In genomic region chr4:141675384-141675783, GRCh38 we compare ENCODE assay signal across 18 cellular contexts. TPM values are rescaled to one million over a fixed set of nuclear protein-coding genes. Genes with fewer than 3 reads are reported as not detected.
DNase-seq lines count a peak whose midpoint lies in the region; ATAC-seq, FAIRE-seq and TF ChIP-seq lines count a peak whose summit lies in the region.
"Had no signal": no experiment of that assay in that cellular context is flagged by ENCODE, and none has a peak within 500 bp of the region (broad histone marks: within the 10 kb centered on the region; RNA-seq: fewer than 3 reads in every experiment).

No MANE protein-coding gene starts in this region.

- no peaks in the 10 kb centered on the region for H3K9me3 ChIP-seq in H9 (ENCODE audit: control insufficient read depth, low read depth, low read length)
- H3K9me3 ChIP-seq in SJCRH30 (replicated peaks): no peaks in the 10 kb centered on the region
- H3K9me3 ChIP-seq: BLaER1, HAP-1 had no signal

- no peak overlapping the region for H3K27ac ChIP-seq in H9 (ENCODE audit: insufficient read length, low read depth, low read length)
- no peak overlapping the region for H3K27ac ChIP-seq in SJCRH30
- H3K27ac ChIP-seq: BLaER1 had no signal

- no CpG with 5 or more reads among the region's 2 CpGs for WGBS in H9 (ENCODE audit: extremely low coverage, insufficient read length, low lambda C conversion rate)

- TF ChIP-seq CTCF in H9 (conservative IDR thresholded peaks at IDR 0.05) (0 out of 3 replicates have a peak, but pooled peaks have one; percentile 8), osteocyte (IDR thresholded peaks at IDR 0.05) (no peak)

- H3K4me3 ChIP-seq in SJCRH30: no peak overlapping the region
- H3K4me3 ChIP-seq: BLaER1, HAP-1 had no signal

- H3K14ac ChIP-seq in H9 (ENCODE audit: insufficient read depth, low read length): no peak overlapping the region

- no peak overlapping the region for H3K18ac ChIP-seq in H9 (ENCODE audit: insufficient read length, low read depth, low read length)

- peaks cover 6% of the 10 kb centered on the region; the same call in 1 of the 2 replicates for H3K36me3 ChIP-seq in SJCRH30
- H3K36me3 ChIP-seq: BLaER1, HAP-1 had no signal

- no peak overlapping the region for H4K5ac ChIP-seq in H9 (ENCODE audit: insufficient read length, low read depth, low read length)

- no peak overlapping the region for H2BK15ac ChIP-seq in H9 (ENCODE audit: low read depth, low read length)

- DNase-seq in H9: no peak
- DNase-seq in left colon: no peak
- DNase-seq in head of caudate nucleus: no peak
- DNase-seq in osteocyte (ENCODE audit: extremely low spot score, unreplicated experiment): no peak
- DNase-seq in SJCRH30: no peak
- DNase-seq: 8988T; CD4-positive, alpha-beta memory T cell; DMS79; GDM1 had no signal

- H3K79me1 ChIP-seq in H9 (ENCODE audit: insufficient read depth, low read depth, low read length, poor library complexity, severe bottlenecking): no peaks in the 10 kb centered on the region

- peak; percentile 67 for ATAC-seq in left colon
- no peak for ATAC-seq in stimulated activated memory B cell treated with anti-CD40 and anti-IgM and Interleukin-4, amounts not matched to agents 10 μg/mL and 1 μg/mL and 100 μg/mL, for 72 hours
- no peak for ATAC-seq in HG03432 (IDR thresholded peaks at IDR 0.05; ENCODE audit: unreplicated experiment)

- no peak overlapping the region for H2AFZ ChIP-seq in H9 (ENCODE audit: low read length)

- H3K23me2 ChIP-seq in H9 (ENCODE audit: insufficient read length, low read depth, low read length, poor library complexity, severe bottlenecking): no peaks in the 10 kb centered on the region

- no peak overlapping the region for H3K56ac ChIP-seq in H9 (ENCODE audit: insufficient read length, low read depth, low read length)

- H2BK5ac ChIP-seq in H9 (ENCODE audit: insufficient read length, low read length): no peak overlapping the region

- H3K27me3 Mint-ChIP-seq in H9 (ENCODE audit: low read depth) (no peaks in the 10 kb centered on the region), osteocyte (ENCODE audit: unreplicated experiment) (no peaks in the 10 kb centered on the region)
- H3K27me3 Mint-ChIP-seq in stimulated activated memory B cell treated with anti-CD40 and anti-IgM and Interleukin-4, amounts not matched to agents 10 μg/mL and 1 μg/mL and 100 μg/mL, for 72 hours: no peaks in the 10 kb centered on the region
- H3K27me3 Mint-ChIP-seq: CD4-positive, alpha-beta memory T cell had no signal

- no peak overlapping the region for H3K27ac Mint-ChIP-seq in H9
- peak overlapping the region; percentile 37 for H3K27ac Mint-ChIP-seq in stimulated activated memory B cell treated with anti-CD40 and anti-IgM and Interleukin-4, amounts not matched to agents 10 μg/mL and 1 μg/mL and 100 μg/mL, for 72 hours
- no peak overlapping the region for H3K27ac Mint-ChIP-seq in osteocyte (ENCODE audit: unreplicated experiment)
- H3K27ac Mint-ChIP-seq: CD14-positive monocyte; CD4-positive, alpha-beta memory T cell had no signal

- H3K9ac ChIP-seq in H9 (ENCODE audit: extremely low read depth, insufficient read length, low read length): no peak overlapping the region
- H3K9ac ChIP-seq: BLaER1 had no signal

- H3K4me1 ChIP-seq in H9 (ENCODE audit: insufficient read depth, low read length) (peaks cover 2% of the 10 kb centered on the region; the same call in 1 of the 2 replicates), SJCRH30 (no peaks in the 10 kb centered on the region)
- H3K4me1 ChIP-seq: BLaER1, HAP-1 had no signal

- no peaks in the 10 kb centered on the region for H4K20me1 ChIP-seq in H9 (ENCODE audit: control insufficient read depth, insufficient read depth, insufficient read length)
- H4K20me1 ChIP-seq: BLaER1 had no signal

- H4K91ac ChIP-seq in H9 (ENCODE audit: insufficient read length, low read depth, low read length): no peak overlapping the region

- H3K79me2 ChIP-seq in H9 (ENCODE audit: insufficient read depth, low read length): no peaks in the 10 kb centered on the region

- H3K27me3 ChIP-seq in H9 (ENCODE audit: insufficient read depth, low read length) (no peaks in the 10 kb centered on the region; the same call in 1 of the 2 replicates), SJCRH30 (no peaks in the 10 kb centered on the region)
- H3K27me3 ChIP-seq: BLaER1 had no signal

- no peak overlapping the region for H3K4ac ChIP-seq in H9 (ENCODE audit: low read depth, low read length)

- no peak overlapping the region for H4K8ac ChIP-seq in H9 (replicated peaks; ENCODE audit: insufficient read length, low read depth, low read length)

- no peak overlapping the region for H2BK20ac ChIP-seq in H9 (ENCODE audit: low read depth, low read length, poor library complexity, severe bottlenecking)

- H3K4me3 Mint-ChIP-seq in H9: no peak overlapping the region
- H3K4me3 Mint-ChIP-seq in stimulated activated memory B cell treated with anti-CD40 and anti-IgM and Interleukin-4, amounts not matched to agents 10 μg/mL and 1 μg/mL and 100 μg/mL, for 72 hours: no peak overlapping the region
- no peak overlapping the region for H3K4me3 Mint-ChIP-seq in osteocyte (ENCODE audit: unreplicated experiment)
- H3K4me3 Mint-ChIP-seq: CD14-positive monocyte; CD4-positive, alpha-beta memory T cell had no signal

- no peak overlapping the region for H2AK5ac ChIP-seq in H9 (ENCODE audit: insufficient read length, low read length)

- H3K4me1 Mint-ChIP-seq in H9 (peaks cover 2 to 3% of the 10 kb centered on the region in 2 experiments; a peak in 2 of 4 replicates), osteocyte (ENCODE audit: unreplicated experiment) (peaks cover 13% of the 10 kb centered on the region)
- H3K4me1 Mint-ChIP-seq in stimulated activated memory B cell treated with anti-CD40 and anti-IgM and Interleukin-4, amounts not matched to agents 10 μg/mL and 1 μg/mL and 100 μg/mL, for 72 hours: peaks cover 11% of the 10 kb centered on the region
- H3K4me1 Mint-ChIP-seq: CD14-positive monocyte had no signal

- peak; percentile 79 for FAIRE-seq in colon (lab: Jason Lieb, UNC)
- FAIRE-seq: GM12892, GM18507, H1 had no signal

- no peak overlapping the region for H2BK120ac ChIP-seq in H9 (ENCODE audit: low read depth, low read length, poor library complexity, severe bottlenecking)

- H3K4me2 ChIP-seq in H9 (ENCODE audit: insufficient read depth, insufficient read length, low read length): no peak overlapping the region
- H3K4me2 ChIP-seq: BLaER1 had no signal

- intact Hi-C loops in left colon (cut with DNase I, micrococcal nuclease) (no loop called here), head of caudate nucleus (cut with DNase I) (no loop called here)

- no peak overlapping the region for H3K23ac ChIP-seq in H9 (ENCODE audit: insufficient read length, low read depth, low read length)

- H3K9me3 Mint-ChIP-seq in H9 (no peaks in the 10 kb centered on the region), osteocyte (ENCODE audit: unreplicated experiment) (no peaks in the 10 kb centered on the region)
- H3K9me3 Mint-ChIP-seq in stimulated activated memory B cell treated with anti-CD40 and anti-IgM and Interleukin-4, amounts not matched to agents 10 μg/mL and 1 μg/mL and 100 μg/mL, for 72 hours: no peaks in the 10 kb centered on the region
- H3K9me3 Mint-ChIP-seq: CD4-positive, alpha-beta memory T cell had no signal

- H2BK12ac ChIP-seq in H9 (ENCODE audit: insufficient read length, low read depth, low read length): no peak overlapping the region

- H3T11ph ChIP-seq in H9 (ENCODE audit: low read length): no peak overlapping the region

- H3K36me3 Mint-ChIP-seq in H9 (ENCODE audit: insufficient read depth in 1 of 3, low read depth in 3 of 3) (no peaks in the 10 kb centered on the region), osteocyte (ENCODE audit: unreplicated experiment) (no peaks in the 10 kb centered on the region)
- H3K36me3 Mint-ChIP-seq in stimulated activated memory B cell treated with anti-CD40 and anti-IgM and Interleukin-4, amounts not matched to agents 10 μg/mL and 1 μg/mL and 100 μg/mL, for 72 hours: peaks cover 11% of the 10 kb centered on the region

RNA-seq across cellular contexts. Expression of gene IL15, which starts 39.0 kb away (rescaled TPM):
- total RNA-seq in H9 (2021): 0.39 and 0.61 TPM in 2 replicates
- total RNA-seq in left colon: 1 to 10 TPM; 5.6 to 8.2 TPM
- 3.8 TPM in 2 replicates for total RNA-seq in osteocyte
- total RNA-seq in SJCRH30 (2014; rRNA removed; shearing (Covaris generic)): 16.3 and 18.0 TPM in 2 replicates
